ENCODE assay signal across 9 cellular contexts in genomic region chr19:2332341-2333026, GRCh38. TPM values are rescaled to one million over a fixed set of nuclear protein-coding genes. Genes with fewer than 3 reads are reported as not detected.
A peak's percentile ranks its signal among the peaks of the same experiment; 100 is the strongest.
DNase-seq lines count a peak whose midpoint lies in the region; ATAC-seq lines count a peak whose summit lies in the region.
"Had no signal": no experiment of that assay in that cellular context is flagged by ENCODE, and none has a peak within 500 bp of the region (broad histone marks: within the 10 kb centered on the region; RNA-seq: fewer than 3 reads in every experiment).

No MANE protein-coding gene starts in this region.

- H3K4me3 Mint-ChIP-seq in T-helper 1 cell treated with Interleukin-12 subunit alpha and Interleukin-12 subunit beta and Interleukin-4 antibody, amounts not matched to agents 30 μg/mL and 1 μg/mL, for 36 hours = peak overlapping the region; percentile 40

- DNase-seq in COLO668 (lab: John Stamatoyannopoulos, UW; ENCODE audit: unreplicated experiment) (peak; percentile 70), left colon (peak; percentile 68), MV-4-11 (lab: John Stamatoyannopoulos, UW) (no peak), mucosa of gallbladder (ENCODE audit: low spot score) (no peak), HuH-7 (ENCODE audit: low spot score) (no peak)

- H3K27ac Mint-ChIP-seq in T-helper 1 cell treated with Interleukin-12 subunit alpha and Interleukin-12 subunit beta and Interleukin-4 antibody, amounts not matched to agents 30 μg/mL and 1 μg/mL, for 36 hours = peak overlapping the region; percentile 88

- H3K9me3 Mint-ChIP-seq in T-helper 1 cell treated with Interleukin-12 subunit alpha and Interleukin-12 subunit beta and Interleukin-4 antibody, amounts not matched to agents 30 μg/mL and 1 μg/mL, for 36 hours = peaks cover 5% of the 10 kb centered on the region

- no peaks in the 10 kb centered on the region for H3K27me3 Mint-ChIP-seq in T-helper 1 cell treated with Interleukin-12 subunit alpha and Interleukin-12 subunit beta and Interleukin-4 antibody, amounts not matched to agents 30 μg/mL and 1 μg/mL, for 36 hours (ENCODE audit: low read depth)

- peaks cover 20% of the 10 kb centered on the region for H3K36me3 Mint-ChIP-seq in T-helper 1 cell treated with Interleukin-12 subunit alpha and Interleukin-12 subunit beta and Interleukin-4 antibody, amounts not matched to agents 30 μg/mL and 1 μg/mL, for 36 hours (ENCODE audit: low read depth)

- intact Hi-C loops in left colon (cut with DNase I, micrococcal nuclease) = no loop called here

- peaks cover 34% of the 10 kb centered on the region for H3K4me1 Mint-ChIP-seq in T-helper 1 cell treated with Interleukin-12 subunit alpha and Interleukin-12 subunit beta and Interleukin-4 antibody, amounts not matched to agents 30 μg/mL and 1 μg/mL, for 36 hours (ENCODE audit: low read depth)

- ATAC-seq in GM19463 (IDR thresholded peaks at IDR 0.05; ENCODE audit: unreplicated experiment) (peak; percentile 53), left colon (peak; percentile 24), HG02642 (IDR thresholded peaks at IDR 0.05; ENCODE audit: poor library complexity, unreplicated experiment) (no peak)

RNA-seq across cellular contexts. Expression of gene SPPL2B, which starts 4.0 kb away (rescaled TPM):
- total RNA-seq in left colon (100 to 1,000 TPM; 142 to 173 TPM), mucosa of gallbladder (148 TPM)

RNA-seq across cellular contexts. Expression of gene LSM7, which starts 4.1 kb away (rescaled TPM):
- total RNA-seq in left colon (100 to 1,000 TPM in 1 of 2 donors, 10 to 100 TPM in 1; 67.1 to 101 TPM), mucosa of gallbladder (79.1 TPM)

RNA-seq across cellular contexts. Expression of gene LINGO3, which starts 24.5 kb away (rescaled TPM):
- not detected for total RNA-seq in left colon
- 0.17 TPM for total RNA-seq in mucosa of gallbladder
- total RNA-seq: lung microvascular endothelial cell had no signal

RNA-seq across cellular contexts. Expression of gene TMPRSS9, which starts 27.6 kb away (rescaled TPM):
- total RNA-seq in left colon (under 1 TPM; 0.25 to 0.34 TPM), mucosa of gallbladder (not detected)

RNA-seq across cellular contexts. Expression of gene PEAK3, which starts 50.5 kb away (rescaled TPM):
- total RNA-seq in left colon = under 1 TPM; 0.15 to 0.78 TPM
- total RNA-seq in mucosa of gallbladder = 1.0 TPM

Comparison
In these comparisons a context has a peak if more than half of its experiments do, and no peak if none do; other contexts are left out.
1. DNase-seq: peak in COLO668 (single experiment) and left colon (2 of 2); none in MV-4-11 (single experiment), mucosa of gallbladder (single experiment) and HuH-7 (single experiment).